Comparison of ENCODE assay signal across 1 cellular context in the genomic region with DNA sequence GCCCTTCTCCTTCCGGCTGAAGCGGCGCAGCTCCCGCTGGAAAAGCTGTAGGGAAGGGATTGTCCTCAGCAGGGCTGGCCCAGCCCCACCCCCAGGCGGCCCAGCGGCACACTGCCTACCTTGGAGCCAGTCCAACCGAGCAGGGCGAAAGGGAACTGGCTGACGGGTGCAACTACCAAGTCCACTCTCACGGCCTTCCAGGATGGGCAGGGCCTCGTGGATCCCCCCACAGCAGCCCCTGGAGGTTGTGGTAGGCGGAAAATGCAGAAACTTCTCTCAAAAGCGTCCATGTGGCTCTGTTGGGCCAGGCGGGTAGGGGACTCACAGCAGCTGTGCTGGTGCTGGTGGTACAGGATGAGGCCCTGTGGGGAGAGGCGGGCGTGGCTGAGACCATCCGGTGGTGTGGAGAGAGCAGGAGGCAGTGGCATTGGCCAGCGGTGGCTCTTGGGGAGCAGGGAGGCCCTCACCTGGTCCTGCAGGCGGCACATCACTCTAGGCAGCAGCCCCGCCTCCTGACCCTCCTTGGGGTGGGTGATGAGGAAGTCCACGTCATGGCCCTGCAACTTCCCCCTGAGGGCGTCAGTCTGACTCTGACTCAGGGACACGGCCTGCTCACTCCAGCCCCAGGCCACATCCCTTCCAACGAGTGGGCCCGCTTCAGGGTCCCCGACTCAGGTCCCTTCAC.
TF ChIP-seq lines count a peak whose summit lies in the region.

No MANE protein-coding gene starts in this region.

TF ChIP-seq in K562, 482 proteins besides CTCF, POLR2A, EP300 and RAD21:
- TF ChIP-seq SPI1 (IDR thresholded peaks at IDR 0.05; ENCODE audit: borderline replicate concordance, low read depth, low read length) (peak; percentile 57; the same call in 1 of the 2 replicates), RBFOX2 (IDR thresholded peaks at IDR 0.05; ENCODE audit: low read depth, low read length) (peak; percentile 45), ZFX (CRISPR knock-in tag; IDR thresholded peaks at IDR 0.05) (peak; percentile 21; the same call in 1 of the 2 replicates), JUN (IDR thresholded peaks at IDR 0.05; ENCODE audit: borderline replicate concordance, low read depth, low read length) (no peak), JUN (CRISPR knock-in tag; IDR thresholded peaks at IDR 0.05; ENCODE audit: borderline replicate concordance) (no peak), SMAD3 (CRISPR knock-in tag; conservative IDR thresholded peaks at IDR 0.05) (no peak), CREM (IDR thresholded peaks at IDR 0.05; ENCODE audit: low read depth) (peak; percentile 64)
- TF ChIP-seq, protein P1, sequence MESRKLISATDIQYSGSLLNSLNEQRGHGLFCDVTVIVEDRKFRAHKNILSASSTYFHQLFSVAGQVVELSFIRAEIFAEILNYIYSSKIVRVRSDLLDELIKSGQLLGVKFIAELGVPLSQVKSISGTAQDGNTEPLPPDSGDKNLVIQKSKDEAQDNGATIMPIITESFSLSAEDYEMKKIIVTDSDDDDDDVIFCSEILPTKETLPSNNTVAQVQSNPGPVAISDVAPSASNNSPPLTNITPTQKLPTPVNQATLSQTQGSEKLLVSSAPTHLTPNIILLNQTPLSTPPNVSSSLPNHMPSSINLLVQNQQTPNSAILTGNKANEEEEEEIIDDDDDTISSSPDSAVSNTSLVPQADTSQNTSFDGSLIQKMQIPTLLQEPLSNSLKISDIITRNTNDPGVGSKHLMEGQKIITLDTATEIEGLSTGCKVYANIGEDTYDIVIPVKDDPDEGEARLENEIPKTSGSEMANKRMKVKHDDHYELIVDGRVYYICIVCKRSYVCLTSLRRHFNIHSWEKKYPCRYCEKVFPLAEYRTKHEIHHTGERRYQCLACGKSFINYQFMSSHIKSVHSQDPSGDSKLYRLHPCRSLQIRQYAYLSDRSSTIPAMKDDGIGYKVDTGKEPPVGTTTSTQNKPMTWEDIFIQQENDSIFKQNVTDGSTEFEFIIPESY (CRISPR knock-in tag; IDR thresholded peaks at IDR 0.05): 0 out of 2 replicates have a peak, but pooled peaks have one; percentile 14
- TF ChIP-seq, protein P2, sequence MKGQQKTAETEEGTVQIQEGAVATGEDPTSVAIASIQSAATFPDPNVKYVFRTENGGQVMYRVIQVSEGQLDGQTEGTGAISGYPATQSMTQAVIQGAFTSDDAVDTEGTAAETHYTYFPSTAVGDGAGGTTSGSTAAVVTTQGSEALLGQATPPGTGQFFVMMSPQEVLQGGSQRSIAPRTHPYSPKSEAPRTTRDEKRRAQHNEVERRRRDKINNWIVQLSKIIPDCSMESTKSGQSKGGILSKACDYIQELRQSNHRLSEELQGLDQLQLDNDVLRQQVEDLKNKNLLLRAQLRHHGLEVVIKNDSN (CRISPR knock-in tag; IDR thresholded peaks at IDR 0.05): 0 out of 2 replicates have a peak, but pooled peaks have one; percentile 15
